Comparison of ENCODE assay signal across 15 cellular contexts in the genomic region with DNA sequence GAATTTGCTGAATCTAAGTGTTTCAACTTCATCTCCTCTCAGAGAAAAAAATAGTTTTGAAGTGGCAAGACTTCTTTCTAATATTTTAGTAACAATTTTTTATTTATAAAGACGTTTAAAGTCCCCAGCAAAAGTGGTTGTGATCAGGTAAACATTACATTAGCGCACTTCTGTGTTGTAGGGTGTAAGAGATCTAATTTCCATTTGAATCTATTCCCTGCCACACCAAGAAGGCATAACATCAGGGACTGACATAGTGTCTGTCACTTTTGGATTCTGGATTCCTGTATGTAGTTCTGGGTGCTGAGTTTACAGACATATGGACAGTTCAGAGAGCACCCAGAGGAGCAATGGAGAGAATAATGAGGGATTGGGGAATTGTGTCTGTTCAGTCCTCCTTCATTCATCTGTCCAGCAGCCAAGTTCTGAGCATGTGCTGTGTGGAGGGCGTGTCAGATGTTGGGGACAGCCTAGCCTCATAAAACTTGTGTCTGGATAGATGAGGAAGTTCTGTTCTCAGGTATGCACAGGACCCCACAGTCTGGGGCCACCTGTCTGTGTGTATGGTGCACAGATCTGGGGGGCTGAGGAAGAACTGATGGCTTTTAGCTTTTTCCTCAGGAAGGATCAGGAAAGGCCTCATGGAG.
DNase-seq lines count a peak whose midpoint lies in the region; ATAC-seq, FAIRE-seq and TF ChIP-seq lines count a peak whose summit lies in the region.
"Had no signal": no experiment of that assay in that cellular context is flagged by ENCODE, and none has a peak within 500 bp of the region (broad histone marks: within the 10 kb centered on the region; RNA-seq: fewer than 3 reads in every experiment).

No MANE protein-coding gene starts in this region.

- no peaks in the 10 kb centered on the region for H3K36me3 ChIP-seq in colonic mucosa
- H3K36me3 ChIP-seq in kidney (ENCODE audit: control insufficient read depth in 1 of 2, insufficient read depth in 2 of 2, low read length in 2 of 2), result no peaks in the 10 kb centered on the region
- no peaks in the 10 kb centered on the region for H3K36me3 ChIP-seq in brain microvascular endothelial cell (replicated peaks)

- in situ Hi-C loops in brain microvascular endothelial cell (cut with HindIII; ENCODE audit: low pct_ligation_motif_present, low sequenced_read_pairs), result no loop called here

- H3K27ac Mint-ChIP-seq in nephron progenitor cell, result peak overlapping the region; percentile 22
- no peak overlapping the region for H3K27ac Mint-ChIP-seq in naive thymus-derived CD8-positive, alpha-beta T cell
- H3K27ac Mint-ChIP-seq: B cell; CD8-positive, alpha-beta T cell; H9 had no signal

- intact Hi-C loops in colonic mucosa (cut with DNase I), result no loop called here
- intact Hi-C loops in kidney (cut with DNase I), result no loop called here

- FAIRE-seq in kidney (lab: Jason Lieb, UNC), result no peak
- FAIRE-seq in urothelium cell line (lab: Jason Lieb, UNC), result peak; percentile 5
- FAIRE-seq: H1 had no signal

- H3K27ac ChIP-seq in colonic mucosa (peak overlapping the region; percentile 42), kidney (ENCODE audit: low read depth in 2 of 2, low read length in 2 of 2) (no peak overlapping the region), brain microvascular endothelial cell (no peak overlapping the region)
- H3K27ac ChIP-seq: BLaER1 treated with 17β-estradiol and CSF1 and Interleukin-3, amounts not matched to agents 10 nM and 100 nM had no signal

- no peak overlapping the region for H3K9ac ChIP-seq in colonic mucosa (ENCODE audit: low read depth in 2 of 2, low read length in 2 of 2)
- no peak overlapping the region for H3K9ac ChIP-seq in kidney (ENCODE audit: low read length in 2 of 2)
- H3K9ac ChIP-seq: BLaER1 treated with 17β-estradiol and CSF1 and Interleukin-3, amounts not matched to agents 10 nM and 100 nM had no signal

- peaks cover 13% of the 10 kb centered on the region for H3K36me3 Mint-ChIP-seq in nephron progenitor cell (ENCODE audit: low read depth)
- peaks cover 0 to 24% (median 14%) of the 10 kb centered on the region in 3 donors for H3K36me3 Mint-ChIP-seq in naive thymus-derived CD8-positive, alpha-beta T cell

- POLR2A ChIA-PET in naive thymus-derived CD8-positive, alpha-beta T cell (lab: Charles Lee), result no interaction called here

- DNase-seq in colonic mucosa, result peak; percentile 71
- peak; percentile 18 for DNase-seq in kidney
- no peak for DNase-seq in nephron progenitor cell
- no peak for DNase-seq in urothelium cell line (ENCODE audit: low spot score)
- DNase-seq in naive thymus-derived CD8-positive, alpha-beta T cell, result no peak
- DNase-seq in nucleus accumbens (lab: John Stamatoyannopoulos, UW), result no peak
- no peak for DNase-seq in brain microvascular endothelial cell
- DNase-seq: Calu3; CD8-positive, alpha-beta T cell; DMS79 treated with DMSO at 0.1 percent for 48 hours; H9 had no signal

- H3K9me3 ChIP-seq in colonic mucosa, result no peaks in the 10 kb centered on the region
- H3K9me3 ChIP-seq in kidney (ENCODE audit: control insufficient read depth in 1 of 2, low read length in 2 of 2), result no peaks in the 10 kb centered on the region
- H3K9me3 ChIP-seq: BLaER1 treated with 17β-estradiol and CSF1 and Interleukin-3, amounts not matched to agents 10 nM and 100 nM had no signal

- ATAC-seq in naive thymus-derived CD8-positive, alpha-beta T cell, result no peak
- ATAC-seq: CD8-positive, alpha-beta T cell; GM12878 had no signal

- TF ChIP-seq CTCF in colonic mucosa (IDR thresholded peaks at IDR 0.05) (no peak), kidney (IDR thresholded peaks at IDR 0.05; ENCODE audit: borderline replicate concordance, extremely low read depth, insufficient read depth) (no peak), nephron progenitor cell (IDR thresholded peaks at IDR 0.05) (no peak), brain microvascular endothelial cell (IDR thresholded peaks at IDR 0.05; ENCODE audit: low read depth, low read length, missing control alignments) (no peak)

- H3K4me3 ChIP-seq in colonic mucosa, result no peak overlapping the region
- no peak overlapping the region for H3K4me3 ChIP-seq in kidney (ENCODE audit: low read length in 2 of 2)
- no peak overlapping the region for H3K4me3 ChIP-seq in brain microvascular endothelial cell (ENCODE audit: low read depth, low read length)
- H3K4me3 ChIP-seq: BLaER1 treated with 17β-estradiol and CSF1 and Interleukin-3, amounts not matched to agents 10 nM and 100 nM; GM12878 had no signal

- peaks cover 3% of the 10 kb centered on the region for H3K4me1 ChIP-seq in colonic mucosa
- no peaks in the 10 kb centered on the region for H3K4me1 ChIP-seq in kidney (ENCODE audit: control insufficient read depth in 1 of 2, insufficient read depth in 1 of 2, low read depth in 1 of 2, low read length in 2 of 2)
- H3K4me1 ChIP-seq: BLaER1 treated with 17β-estradiol and CSF1 and Interleukin-3, amounts not matched to agents 10 nM and 100 nM had no signal

- no peaks in the 10 kb centered on the region for H3K27me3 Mint-ChIP-seq in nephron progenitor cell (ENCODE audit: low read depth, poor library complexity)
- no peaks in the 10 kb centered on the region for H3K27me3 Mint-ChIP-seq in naive thymus-derived CD8-positive, alpha-beta T cell
- H3K27me3 Mint-ChIP-seq: B cell had no signal

- H3K4me1 Mint-ChIP-seq in nephron progenitor cell, result peaks cover 20% of the 10 kb centered on the region
- peaks cover 0 to 14% (median 7%) of the 10 kb centered on the region in 4 donors for H3K4me1 Mint-ChIP-seq in naive thymus-derived CD8-positive, alpha-beta T cell
- H3K4me1 Mint-ChIP-seq: B cell had no signal

- H3K27me3 ChIP-seq in colonic mucosa (no peaks in the 10 kb centered on the region), brain microvascular endothelial cell (replicated peaks) (no peaks in the 10 kb centered on the region)
- H3K27me3 ChIP-seq: BLaER1 treated with 17β-estradiol and CSF1 and Interleukin-3, amounts not matched to agents 10 nM and 100 nM had no signal

- H3K9me3 Mint-ChIP-seq in nephron progenitor cell, result no peaks in the 10 kb centered on the region
- no peaks in the 10 kb centered on the region for H3K9me3 Mint-ChIP-seq in naive thymus-derived CD8-positive, alpha-beta T cell
- H3K9me3 Mint-ChIP-seq: CD8-positive, alpha-beta T cell; H9 had no signal

- no peak overlapping the region for H3K4me3 Mint-ChIP-seq in nephron progenitor cell
- H3K4me3 Mint-ChIP-seq in naive thymus-derived CD8-positive, alpha-beta T cell, result peak overlapping the region in 1 of 10 donors; percentile 24
- H3K4me3 Mint-ChIP-seq: B cell; CD8-positive, alpha-beta T cell; H9 had no signal

Comparison
In these comparisons a context has a peak if more than half of its experiments do, and no peak if none do; other contexts are left out.
1. DNase-seq: peak in colonic mucosa (single experiment) and kidney (single experiment); none in nephron progenitor cell (single experiment), urothelium cell line (single experiment), naive thymus-derived CD8-positive, alpha-beta T cell (0 of 10), nucleus accumbens (0 of 56) and brain microvascular endothelial cell (single experiment).